In genomic region chr10:122176232-122176865, GRCh38 we compare ENCODE assay signal across 1 cellular context.
A peak's percentile ranks its signal among the peaks of the same experiment; 100 is the strongest.
TF ChIP-seq lines count a peak whose summit lies in the region.

No MANE protein-coding gene starts in this region.

TF ChIP-seq in HepG2, 621 proteins besides CTCF, POLR2A, EP300 and RAD21 (continued from another document and continues in another):
- TF ChIP-seq THAP8 (CRISPR knock-in tag; IDR thresholded peaks at IDR 0.05; ENCODE audit: borderline replicate concordance), result no peak
- TF ChIP-seq ZBTB21 (CRISPR knock-in tag; IDR thresholded peaks at IDR 0.05), result peak; percentile 38; the same call in 1 of the 2 replicates
- peak; percentile 88 for TF ChIP-seq HNF4A (CRISPR knock-in tag; IDR thresholded peaks at IDR 0.05)
- no peak for TF ChIP-seq SPEN (CRISPR knock-in tag; IDR thresholded peaks at IDR 0.05; ENCODE audit: low read depth)
- peak; percentile 98 for TF ChIP-seq BCL6 (CRISPR knock-in tag; IDR thresholded peaks at IDR 0.05)
- peak; percentile 88 for TF ChIP-seq PAXIP1 (CRISPR knock-in tag; conservative IDR thresholded peaks at IDR 0.05)
- peak; percentile 94 for TF ChIP-seq HNF4G (IDR thresholded peaks at IDR 0.05; ENCODE audit: borderline replicate concordance, low read depth, low read length)
- no peak for TF ChIP-seq HNF4G (CRISPR knock-in tag; IDR thresholded peaks at IDR 0.05; ENCODE audit: borderline replicate concordance, low read depth)
- no peak for TF ChIP-seq FOXP1 (IDR thresholded peaks at IDR 0.05)
- TF ChIP-seq FOXP1 (CRISPR knock-in tag; IDR thresholded peaks at IDR 0.05), result peak; percentile 64; the same call in 1 of the 2 replicates
- no peak for TF ChIP-seq GZF1 (CRISPR knock-in tag; IDR thresholded peaks at IDR 0.05)
- TF ChIP-seq, protein P1, sequence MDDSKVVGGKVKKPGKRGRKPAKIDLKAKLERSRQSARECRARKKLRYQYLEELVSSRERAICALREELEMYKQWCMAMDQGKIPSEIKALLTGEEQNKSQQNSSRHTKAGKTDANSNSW (CRISPR knock-in tag; IDR thresholded peaks at IDR 0.05; ENCODE audit: borderline replicate concordance), result no peak
- TF ChIP-seq ZNF333 (CRISPR knock-in tag; IDR thresholded peaks at IDR 0.05; ENCODE audit: borderline replicate concordance), result no peak
- no peak for TF ChIP-seq NFKB2 (CRISPR knock-in tag; IDR thresholded peaks at IDR 0.05; ENCODE audit: borderline replicate concordance)
- TF ChIP-seq GABPA (IDR thresholded peaks at IDR 0.05; ENCODE audit: low read depth, low read length), result no peak
- TF ChIP-seq GABPA (CRISPR knock-in tag; IDR thresholded peaks at IDR 0.05; ENCODE audit: low read depth), result no peak
- TF ChIP-seq, protein P2, sequence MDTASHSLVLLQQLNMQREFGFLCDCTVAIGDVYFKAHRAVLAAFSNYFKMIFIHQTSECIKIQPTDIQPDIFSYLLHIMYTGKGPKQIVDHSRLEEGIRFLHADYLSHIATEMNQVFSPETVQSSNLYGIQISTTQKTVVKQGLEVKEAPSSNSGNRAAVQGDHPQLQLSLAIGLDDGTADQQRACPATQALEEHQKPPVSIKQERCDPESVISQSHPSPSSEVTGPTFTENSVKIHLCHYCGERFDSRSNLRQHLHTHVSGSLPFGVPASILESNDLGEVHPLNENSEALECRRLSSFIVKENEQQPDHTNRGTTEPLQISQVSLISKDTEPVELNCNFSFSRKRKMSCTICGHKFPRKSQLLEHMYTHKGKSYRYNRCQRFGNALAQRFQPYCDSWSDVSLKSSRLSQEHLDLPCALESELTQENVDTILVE (CRISPR knock-in tag; IDR thresholded peaks at IDR 0.05), result no peak
- no peak for TF ChIP-seq DNMT3B (CRISPR knock-in tag; conservative IDR thresholded peaks at IDR 0.05)
- peak; percentile 44; the same call in 1 of the 2 replicates for TF ChIP-seq NR2F6 (IDR thresholded peaks at IDR 0.05)
- TF ChIP-seq NR2F6 (CRISPR knock-in tag; IDR thresholded peaks at IDR 0.05), result 0 out of 2 replicates have a peak, but pooled peaks have one; percentile 62
- TF ChIP-seq ZNF414 (CRISPR knock-in tag; IDR thresholded peaks at IDR 0.05), result no peak
- TF ChIP-seq RXRB (CRISPR knock-in tag; IDR thresholded peaks at IDR 0.05; ENCODE audit: borderline replicate concordance), result peak; percentile 71; the same call in 1 of the 2 replicates
- TF ChIP-seq ZNF841 (CRISPR knock-in tag; IDR thresholded peaks at IDR 0.05; ENCODE audit: borderline replicate concordance), result no peak
- TF ChIP-seq, protein P3, sequence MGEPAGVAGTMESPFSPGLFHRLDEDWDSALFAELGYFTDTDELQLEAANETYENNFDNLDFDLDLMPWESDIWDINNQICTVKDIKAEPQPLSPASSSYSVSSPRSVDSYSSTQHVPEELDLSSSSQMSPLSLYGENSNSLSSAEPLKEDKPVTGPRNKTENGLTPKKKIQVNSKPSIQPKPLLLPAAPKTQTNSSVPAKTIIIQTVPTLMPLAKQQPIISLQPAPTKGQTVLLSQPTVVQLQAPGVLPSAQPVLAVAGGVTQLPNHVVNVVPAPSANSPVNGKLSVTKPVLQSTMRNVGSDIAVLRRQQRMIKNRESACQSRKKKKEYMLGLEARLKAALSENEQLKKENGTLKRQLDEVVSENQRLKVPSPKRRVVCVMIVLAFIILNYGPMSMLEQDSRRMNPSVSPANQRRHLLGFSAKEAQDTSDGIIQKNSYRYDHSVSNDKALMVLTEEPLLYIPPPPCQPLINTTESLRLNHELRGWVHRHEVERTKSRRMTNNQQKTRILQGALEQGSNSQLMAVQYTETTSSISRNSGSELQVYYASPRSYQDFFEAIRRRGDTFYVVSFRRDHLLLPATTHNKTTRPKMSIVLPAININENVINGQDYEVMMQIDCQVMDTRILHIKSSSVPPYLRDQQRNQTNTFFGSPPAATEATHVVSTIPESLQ (CRISPR knock-in tag; conservative IDR thresholded peaks at IDR 0.05), result no peak
- no peak for TF ChIP-seq HES4 (CRISPR knock-in tag; IDR thresholded peaks at IDR 0.05; ENCODE audit: borderline replicate concordance)
- no peak for TF ChIP-seq NFE2 (CRISPR knock-in tag; IDR thresholded peaks at IDR 0.05)
- TF ChIP-seq SIX4 (CRISPR knock-in tag; IDR thresholded peaks at IDR 0.05), result no peak
- TF ChIP-seq, protein P4, sequence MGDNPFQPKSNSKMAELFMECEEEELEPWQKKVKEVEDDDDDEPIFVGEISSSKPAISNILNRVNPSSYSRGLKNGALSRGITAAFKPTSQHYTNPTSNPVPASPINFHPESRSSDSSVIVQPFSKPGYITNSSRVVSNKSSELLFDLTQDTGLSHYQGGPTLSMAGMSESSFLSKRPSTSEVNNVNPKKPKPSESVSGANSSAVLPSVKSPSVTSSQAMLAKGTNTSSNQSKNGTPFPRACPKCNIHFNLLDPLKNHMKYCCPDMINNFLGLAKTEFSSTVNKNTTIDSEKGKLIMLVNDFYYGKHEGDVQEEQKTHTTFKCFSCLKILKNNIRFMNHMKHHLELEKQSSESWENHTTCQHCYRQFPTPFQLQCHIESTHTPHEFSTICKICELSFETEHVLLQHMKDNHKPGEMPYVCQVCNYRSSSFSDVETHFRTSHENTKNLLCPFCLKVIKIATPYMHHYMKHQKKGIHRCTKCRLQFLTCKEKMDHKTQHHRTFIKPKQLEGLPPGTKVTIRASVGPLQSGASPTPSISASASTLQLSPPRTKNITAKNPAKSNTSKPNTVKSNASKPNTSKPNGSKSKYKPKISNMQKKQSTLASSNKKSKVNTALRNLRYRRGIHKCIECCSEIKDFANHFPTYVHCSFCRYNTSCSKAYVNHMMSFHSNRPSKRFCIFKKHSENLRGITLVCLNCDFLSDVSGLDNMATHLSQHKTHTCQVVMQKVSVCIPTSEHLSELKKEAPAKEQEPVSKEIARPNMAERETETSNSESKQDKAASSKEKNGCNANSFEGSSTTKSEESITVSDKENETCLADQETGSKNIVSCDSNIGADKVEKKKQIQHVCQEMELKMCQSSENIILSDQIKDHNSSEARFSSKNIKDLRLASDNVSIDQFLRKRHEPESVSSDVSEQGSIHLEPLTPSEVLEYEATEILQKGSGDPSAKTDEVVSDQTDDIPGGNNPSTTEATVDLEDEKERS (CRISPR knock-in tag; IDR thresholded peaks at IDR 0.05), result no peak
- no peak for TF ChIP-seq U2AF2 (IDR thresholded peaks at IDR 0.05; ENCODE audit: low read depth, low read length)
- TF ChIP-seq ZNF30 (CRISPR knock-in tag; IDR thresholded peaks at IDR 0.05), result no peak
- TF ChIP-seq NR1H2 (CRISPR knock-in tag; IDR thresholded peaks at IDR 0.05; ENCODE audit: borderline replicate concordance, low read depth), result no peak
- no peak for TF ChIP-seq ZBTB38 (CRISPR knock-in tag; IDR thresholded peaks at IDR 0.05)
- TF ChIP-seq, protein P5, sequence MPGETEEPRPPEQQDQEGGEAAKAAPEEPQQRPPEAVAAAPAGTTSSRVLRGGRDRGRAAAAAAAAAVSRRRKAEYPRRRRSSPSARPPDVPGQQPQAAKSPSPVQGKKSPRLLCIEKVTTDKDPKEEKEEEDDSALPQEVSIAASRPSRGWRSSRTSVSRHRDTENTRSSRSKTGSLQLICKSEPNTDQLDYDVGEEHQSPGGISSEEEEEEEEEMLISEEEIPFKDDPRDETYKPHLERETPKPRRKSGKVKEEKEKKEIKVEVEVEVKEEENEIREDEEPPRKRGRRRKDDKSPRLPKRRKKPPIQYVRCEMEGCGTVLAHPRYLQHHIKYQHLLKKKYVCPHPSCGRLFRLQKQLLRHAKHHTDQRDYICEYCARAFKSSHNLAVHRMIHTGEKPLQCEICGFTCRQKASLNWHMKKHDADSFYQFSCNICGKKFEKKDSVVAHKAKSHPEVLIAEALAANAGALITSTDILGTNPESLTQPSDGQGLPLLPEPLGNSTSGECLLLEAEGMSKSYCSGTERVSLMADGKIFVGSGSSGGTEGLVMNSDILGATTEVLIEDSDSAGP (CRISPR knock-in tag; IDR thresholded peaks at IDR 0.05; ENCODE audit: borderline replicate concordance), result no peak
- 0 out of 2 replicates have a peak, but pooled peaks have one; percentile 24 for TF ChIP-seq PPARG (CRISPR knock-in tag; conservative IDR thresholded peaks at IDR 0.05)
- TF ChIP-seq, protein P6, sequence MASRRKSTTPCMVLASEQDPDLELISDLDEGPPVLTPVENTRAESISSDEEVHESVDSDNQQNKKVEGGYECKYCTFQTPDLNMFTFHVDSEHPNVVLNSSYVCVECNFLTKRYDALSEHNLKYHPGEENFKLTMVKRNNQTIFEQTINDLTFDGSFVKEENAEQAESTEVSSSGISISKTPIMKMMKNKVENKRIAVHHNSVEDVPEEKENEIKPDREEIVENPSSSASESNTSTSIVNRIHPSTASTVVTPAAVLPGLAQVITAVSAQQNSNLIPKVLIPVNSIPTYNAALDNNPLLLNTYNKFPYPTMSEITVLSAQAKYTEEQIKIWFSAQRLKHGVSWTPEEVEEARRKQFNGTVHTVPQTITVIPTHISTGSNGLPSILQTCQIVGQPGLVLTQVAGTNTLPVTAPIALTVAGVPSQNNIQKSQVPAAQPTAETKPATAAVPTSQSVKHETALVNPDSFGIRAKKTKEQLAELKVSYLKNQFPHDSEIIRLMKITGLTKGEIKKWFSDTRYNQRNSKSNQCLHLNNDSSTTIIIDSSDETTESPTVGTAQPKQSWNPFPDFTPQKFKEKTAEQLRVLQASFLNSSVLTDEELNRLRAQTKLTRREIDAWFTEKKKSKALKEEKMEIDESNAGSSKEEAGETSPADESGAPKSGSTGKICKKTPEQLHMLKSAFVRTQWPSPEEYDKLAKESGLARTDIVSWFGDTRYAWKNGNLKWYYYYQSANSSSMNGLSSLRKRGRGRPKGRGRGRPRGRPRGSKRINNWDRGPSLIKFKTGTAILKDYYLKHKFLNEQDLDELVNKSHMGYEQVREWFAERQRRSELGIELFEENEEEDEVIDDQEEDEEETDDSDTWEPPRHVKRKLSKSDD (CRISPR knock-in tag; IDR thresholded peaks at IDR 0.05; ENCODE audit: low read depth), result no peak
- TF ChIP-seq ZSCAN21 (CRISPR knock-in tag; IDR thresholded peaks at IDR 0.05; ENCODE audit: borderline replicate concordance), result no peak
- TF ChIP-seq SAFB2 (CRISPR knock-in tag; IDR thresholded peaks at IDR 0.05; ENCODE audit: borderline replicate concordance, low read depth), result no peak
- TF ChIP-seq ZNF652 (CRISPR knock-in tag; IDR thresholded peaks at IDR 0.05; ENCODE audit: borderline replicate concordance, low read depth), result 0 out of 2 replicates have a peak, but pooled peaks have one; percentile 16
- no peak for TF ChIP-seq ZFAT (CRISPR knock-in tag; conservative IDR thresholded peaks at IDR 0.05)
- no peak for TF ChIP-seq MTA1 (CRISPR knock-in tag; IDR thresholded peaks at IDR 0.05; ENCODE audit: borderline replicate concordance)
